8 cellular contexts compared by ENCODE assay signal in genomic region chr9:136410500-136411287, GRCh38. TPM values are rescaled to one million over a fixed set of nuclear protein-coding genes. Genes with fewer than 3 reads are reported as not detected.
A peak's percentile ranks its signal among the peaks of the same experiment; 100 is the strongest.
DNase-seq lines count a peak whose midpoint lies in the region; ATAC-seq and TF ChIP-seq lines count a peak whose summit lies in the region.

TSS of gene ENTR1 (minus strand) at chr9:136410614. CDS start at chr9:136410397, 217 bp downstream.
TSS of gene PMPCA (plus strand) at chr9:136410658. CDS start at chr9:136410669, 11 bp downstream.

- H3K36me3 Mint-ChIP-seq in GM23338 (ENCODE audit: low read depth) (peaks cover 68% of the 10 kb centered on the region), natural killer cell (no peaks in the 10 kb centered on the region)
- H3K36me3 Mint-ChIP-seq in stimulated activated naive B cell treated with anti-CD40 and anti-IgM and Interleukin-4, amounts not matched to agents 10 μg/mL and 1 μg/mL and 100 μg/mL, for 72 hours = peaks cover 49 to 51% of the 10 kb centered on the region in 2 donors

- peak within 1 kb of the TSS; percentile 99 for H3K4me2 ChIP-seq in GM23338

- no peaks in the 10 kb centered on the region for H3K9me3 Mint-ChIP-seq in GM23338
- H3K9me3 Mint-ChIP-seq in natural killer cell = no peaks in the 10 kb centered on the region
- no peaks in the 10 kb centered on the region for H3K9me3 Mint-ChIP-seq in stimulated activated naive B cell treated with anti-CD40 and anti-IgM and Interleukin-4, amounts not matched to agents 10 μg/mL and 1 μg/mL and 100 μg/mL, for 72 hours

- TF ChIP-seq CTCF in GM23338 (conservative IDR thresholded peaks at IDR 0.05; ENCODE audit: low read depth in 2 of 2) = no peak
- no peak for TF ChIP-seq CTCF in LNCaP clone FGC (IDR thresholded peaks at IDR 0.05; ENCODE audit: control insufficient read depth, extremely low read depth, insufficient read depth)
- TF ChIP-seq CTCF in fibroblast of pulmonary artery (IDR thresholded peaks at IDR 0.05; ENCODE audit: low read length, missing control alignments) = no peak
- no peak for TF ChIP-seq CTCF in natural killer cell (IDR thresholded peaks at IDR 0.05)

- H3K79me2 ChIP-seq in GM23338 (replicated peaks; ENCODE audit: insufficient read depth) = peaks cover 64% of the 10 kb centered on the region

- H3F3A ChIP-seq in GM23338 (replicated peaks; ENCODE audit: low read depth) = peaks cover 20% of the 10 kb centered on the region; the same call in 1 of the 2 replicates

- H3K36me3 ChIP-seq in GM23338 (ENCODE audit: insufficient read depth) = peaks cover 36% of the 10 kb centered on the region

- peaks cover 28% of the 10 kb centered on the region for H3K27me3 Mint-ChIP-seq in GM23338 (ENCODE audit: insufficient read depth, low read depth, poor library complexity)
- no peaks in the 10 kb centered on the region for H3K27me3 Mint-ChIP-seq in natural killer cell (ENCODE audit: low read depth in 2 of 2)
- H3K27me3 Mint-ChIP-seq in stimulated activated naive B cell treated with anti-CD40 and anti-IgM and Interleukin-4, amounts not matched to agents 10 μg/mL and 1 μg/mL and 100 μg/mL, for 72 hours = no peaks in the 10 kb centered on the region

- H3K4me1 ChIP-seq in GM23338 (ENCODE audit: insufficient read depth) = peaks cover 17% of the 10 kb centered on the region; the same call in 1 of the 2 replicates

- peaks cover 20% of the 10 kb centered on the region for H3K4me1 Mint-ChIP-seq in GM23338
- H3K4me1 Mint-ChIP-seq in natural killer cell = peaks cover 20 to 38% of the 10 kb centered on the region in 2 donors
- H3K4me1 Mint-ChIP-seq in stimulated activated naive B cell treated with anti-CD40 and anti-IgM and Interleukin-4, amounts not matched to agents 10 μg/mL and 1 μg/mL and 100 μg/mL, for 72 hours = peaks cover 31 to 52% of the 10 kb centered on the region in 2 donors

- H3K27ac Mint-ChIP-seq in GM23338 (peak within 1 kb of the TSS; percentile 96), natural killer cell (peak within 1 kb of the TSS; percentile 88 to 92)
- peak within 1 kb of the TSS; percentile 99 for H3K27ac Mint-ChIP-seq in stimulated activated naive B cell treated with anti-CD40 and anti-IgM and Interleukin-4, amounts not matched to agents 10 μg/mL and 1 μg/mL and 100 μg/mL, for 72 hours

- H4K20me1 ChIP-seq in GM23338 (replicated peaks; ENCODE audit: insufficient read depth) = peaks cover 24% of the 10 kb centered on the region

- peak within 1 kb of the TSS; percentile 76 for H3K27ac ChIP-seq in GM23338 (ENCODE audit: low read depth)

- intact Hi-C loops in natural killer cell (cut with micrococcal nuclease) = loop anchor here (1.0 kb wide), 1 partner anchor 10 kb away; the partner anchor contains the start of gene SNAPC4

- peak; percentile 77 for ATAC-seq in GM23338
- ATAC-seq in natural killer cell = peak; percentile 92 to 94 (median 93)
- ATAC-seq in stimulated activated naive B cell treated with anti-CD40 and anti-IgM and Interleukin-4, amounts not matched to agents 10 μg/mL and 1 μg/mL and 100 μg/mL, for 72 hours (replicated peaks) = peak; percentile 81 to 88

- no peaks in the 10 kb centered on the region for H3K9me2 ChIP-seq in GM23338 (ENCODE audit: insufficient read depth)

- no peak within 1 kb of the TSS; the same call in 1 of the 2 replicates for H2AFZ ChIP-seq in GM23338

- DNase-seq in DMS79 treated with DMSO at 0.1 percent for 48 hours (lab: John Stamatoyannopoulos, UW) (peak; percentile 81), GM23338 (ENCODE audit: low spot score) (peak; percentile 96), LNCaP clone FGC (ENCODE audit: low read depth) (peak; percentile 52), SHP77 (lab: John Stamatoyannopoulos, UW) (peak; percentile 77 to 84), fibroblast of pulmonary artery (ENCODE audit: low read depth) (peak; percentile 89), natural killer cell (peak; percentile 95)
- peak; percentile 95 for DNase-seq in activated T-helper 9 cell treated with anti-CD3 and anti-CD28 coated beads, Interleukin-2, amount 50 U/mL, for 16 hours (ENCODE audit: low read depth)
- DNase-seq in stimulated activated naive B cell treated with anti-CD40 and anti-IgM and Interleukin-4, amounts not matched to agents 10 μg/mL and 1 μg/mL and 100 μg/mL, for 72 hours = peak; percentile 90

- H3K27me3 ChIP-seq in GM23338 (ENCODE audit: insufficient read depth) = no peaks in the 10 kb centered on the region

- H3K4me3 Mint-ChIP-seq in GM23338 (peak within 1 kb of the TSS; percentile 96), natural killer cell (peak within 1 kb of the TSS; percentile 93)
- peak within 1 kb of the TSS; percentile 96 to 97 for H3K4me3 Mint-ChIP-seq in stimulated activated naive B cell treated with anti-CD40 and anti-IgM and Interleukin-4, amounts not matched to agents 10 μg/mL and 1 μg/mL and 100 μg/mL, for 72 hours

- H3K4me3 ChIP-seq in GM23338 (peak within 1 kb of the TSS; percentile 96), LNCaP clone FGC (ENCODE audit: low read depth, low read length) (peak within 1 kb of the TSS; percentile 97), fibroblast of pulmonary artery (replicated peaks; ENCODE audit: low read depth, low read length) (peak within 1 kb of the TSS; percentile 93)

TF ChIP-seq in GM23338, 12 proteins besides CTCF, POLR2A, EP300 and RAD21 (continues in another document):
- TF ChIP-seq ETS1 (IDR thresholded peaks at IDR 0.05) (peak; percentile 69), JUNB (IDR thresholded peaks at IDR 0.05; ENCODE audit: unreplicated experiment) (no peak), REST (IDR thresholded peaks at IDR 0.05; ENCODE audit: unreplicated experiment) (no peak), POLR2AphosphoS5 (IDR thresholded peaks at IDR 0.05; ENCODE audit: low read depth) (peak; percentile 93), EZH2phosphoT487 (IDR thresholded peaks at IDR 0.05; ENCODE audit: unreplicated experiment) (no peak), EZH2 (IDR thresholded peaks at IDR 0.05; ENCODE audit: low read depth, unreplicated experiment) (no peak), STAT1 (IDR thresholded peaks at IDR 0.05; ENCODE audit: unreplicated experiment) (no peak), ZNF331 (CRISPR knock-in tag; IDR thresholded peaks at IDR 0.05; ENCODE audit: low read depth) (no peak)

RNA-seq across cellular contexts. Expression of gene ENTR1, which starts in this region (rescaled TPM):
- 79.7 and 91.9 TPM in 2 replicates for total RNA-seq in GM23338 (2014; rRNA removed; shearing (Covaris generic))
- 25.6 and 29.9 TPM in 2 replicates for polyA plus RNA-seq in GM23338 (2016; fragmentation: Nextera tagmentation; extraction: Ambion mirVana)
- total RNA-seq in natural killer cell = 10 to 100 TPM; 38.7 to 62.3 (median 41.6) TPM

RNA-seq across cellular contexts. Expression of gene PMPCA, which starts in this region (rescaled TPM):
- total RNA-seq in GM23338 (2014; rRNA removed; shearing (Covaris generic)) = 83.3 and 88.2 TPM in 2 replicates
- polyA plus RNA-seq in GM23338 (2016; fragmentation: Nextera tagmentation; extraction: Ambion mirVana) = 54.6 and 61.3 TPM in 2 replicates
- 10 to 100 TPM; 78.3 to 84.8 (median 79.3) TPM for total RNA-seq in natural killer cell

Comparison
In these comparisons a context has a peak if more than half of its experiments do, and no peak if none do; other contexts are left out.
1. Peak in every context shown above with its lines: DNase-seq, ATAC-seq, H3K4me3 ChIP-seq and H3K27ac ChIP-seq.